ENCODE assay signal across 21 cellular contexts in the genomic region with DNA sequence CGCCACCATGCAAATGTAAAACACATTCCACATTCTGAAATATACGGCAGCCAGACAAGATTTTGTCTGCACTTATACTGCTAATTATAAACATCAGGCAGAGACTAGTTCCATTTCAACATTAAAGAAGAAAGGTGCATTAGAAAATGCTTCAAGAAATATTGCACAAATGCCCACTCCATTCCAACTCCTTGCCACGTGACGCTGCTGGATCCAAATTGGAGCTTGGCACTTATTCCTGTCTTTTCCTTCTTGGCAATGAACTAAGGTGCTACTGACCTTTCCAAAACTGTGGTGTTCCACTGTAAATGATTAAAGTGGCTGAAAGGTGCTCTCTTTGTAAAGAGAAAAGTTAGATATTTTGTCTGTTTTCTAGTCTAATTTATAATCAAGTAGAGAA. TPM values are rescaled to one million over a fixed set of nuclear protein-coding genes. Genes with fewer than 3 reads are reported as not detected.
A peak's percentile ranks its signal among the peaks of the same experiment; 100 is the strongest.
DNase-seq lines count a peak whose midpoint lies in the region; ATAC-seq and TF ChIP-seq lines count a peak whose summit lies in the region.
"Had no signal": no experiment of that assay in that cellular context is flagged by ENCODE, and none has a peak within 500 bp of the region (broad histone marks: within the 10 kb centered on the region; RNA-seq: fewer than 3 reads in every experiment).

No MANE protein-coding gene starts in this region.

- ATAC-seq in HG02759 (IDR thresholded peaks at IDR 0.05; ENCODE audit: unreplicated experiment) (no peak), HG03460 (IDR thresholded peaks at IDR 0.05; ENCODE audit: unreplicated experiment) (no peak), HG02588 (IDR thresholded peaks at IDR 0.05; ENCODE audit: unreplicated experiment) (no peak)
- no peak for ATAC-seq in stimulated activated naive CD8-positive, alpha-beta T cell treated with anti-CD3 and anti-CD28 coated beads, Interleukin-15, Interleukin-2, amounts not matched to agents 100 U/mL and 50 U/mL, for 24 hours
- ATAC-seq: HCT116; naive thymus-derived CD8-positive, alpha-beta T cell; stimulated activated naive CD8-positive, alpha-beta T cell treated with anti-CD3 and anti-CD28 coated beads, Interleukin-15, amount 100 ng/mL, for 72 hours had no signal

- peak overlapping the region; percentile 97 for H3K4me2 ChIP-seq in osteoblast (ENCODE audit: insufficient read depth, low read length)
- H3K4me2 ChIP-seq: KMS-11 had no signal

- H3K27ac ChIP-seq in esophagus muscularis mucosa (replicated peaks in 1 of 4): peak overlapping the region; percentile 90 to 95 (median 92)
- peak overlapping the region; percentile 96 for H3K27ac ChIP-seq in osteoblast (ENCODE audit: low read depth, low read length)
- peak overlapping the region; percentile 57 for H3K27ac ChIP-seq in suprapubic skin
- H3K27ac ChIP-seq: KMS-11 had no signal

- TF ChIP-seq EP300 in esophagus muscularis mucosa (IDR thresholded peaks at IDR 0.05): no peak
- no peak for TF ChIP-seq EP300 in suprapubic skin (IDR thresholded peaks at IDR 0.05)

- TF ChIP-seq POLR2A in esophagus muscularis mucosa (IDR thresholded peaks at IDR 0.05; ENCODE audit: low read depth) (no peak), suprapubic skin (IDR thresholded peaks at IDR 0.05) (no peak)

- peaks cover 50% of the 10 kb centered on the region for H4K20me1 ChIP-seq in osteoblast (ENCODE audit: insufficient read depth, low read length)

- no peaks in the 10 kb centered on the region for H3K9me3 ChIP-seq in esophagus muscularis mucosa
- no peaks in the 10 kb centered on the region for H3K9me3 ChIP-seq in osteoblast (ENCODE audit: low read depth, low read length)
- no peaks in the 10 kb centered on the region for H3K9me3 ChIP-seq in suprapubic skin

- H3K79me2 ChIP-seq in osteoblast (ENCODE audit: insufficient read depth, low read length): peaks cover 100% of the 10 kb centered on the region

- no peaks in the 10 kb centered on the region for H3K27me3 ChIP-seq in esophagus muscularis mucosa
- no peaks in the 10 kb centered on the region for H3K27me3 ChIP-seq in osteoblast (ENCODE audit: insufficient read depth, low read length)
- no peaks in the 10 kb centered on the region for H3K27me3 ChIP-seq in suprapubic skin

- TF ChIP-seq CTCF in esophagus muscularis mucosa (IDR thresholded peaks at IDR 0.05) (peak in 2 of 3 experiments; percentile 23), osteoblast (IDR thresholded peaks at IDR 0.05; ENCODE audit: extremely low read depth, low read depth, low read length) (no peak), suprapubic skin (IDR thresholded peaks at IDR 0.05) (no peak)

- DNase-seq in NCI-H446 (lab: John Stamatoyannopoulos, UW) (peak; percentile 14 to 34), esophagus muscularis mucosa (ENCODE audit: extremely low spot score) (peak; percentile 74), osteoblast (ENCODE audit: insufficient read length, low spot score, missing footprints) (no peak), suprapubic skin (ENCODE audit: low spot score in 2 of 2) (no peak)
- DNase-seq in stimulated activated naive CD8-positive, alpha-beta T cell treated with anti-CD3 and anti-CD28 coated beads, Interleukin-15, Interleukin-2, amounts not matched to agents 100 U/mL and 50 U/mL, for 24 hours: no peak
- DNase-seq: activated naive CD4-positive, alpha-beta T cell; anterior cingulate cortex; glutamatergic neuron; naive thymus-derived CD8-positive, alpha-beta T cell; NCI-H1092; NCI-H2107; NCI-H526 treated with DMSO at 0.1 percent for 48 hours; posterior cingulate gyrus; stimulated activated naive CD8-positive, alpha-beta T cell treated with anti-CD3 and anti-CD28 coated beads, Interleukin-15, amount 100 ng/mL, for 72 hours; T-helper 1 cell had no signal

- H3K36me3 ChIP-seq in esophagus muscularis mucosa (no peaks in the 10 kb centered on the region), osteoblast (ENCODE audit: insufficient read depth, low read length) (peaks cover 60% of the 10 kb centered on the region), suprapubic skin (no peaks in the 10 kb centered on the region)

- H3K4me1 ChIP-seq in esophagus muscularis mucosa (peaks cover 17 to 100% (median 89%) of the 10 kb centered on the region in 4 donors), osteoblast (ENCODE audit: insufficient read depth, low read length) (peaks cover 85% of the 10 kb centered on the region), suprapubic skin (peaks cover 22% of the 10 kb centered on the region)

- no peak overlapping the region for H2AFZ ChIP-seq in osteoblast (ENCODE audit: low read length)

- intact Hi-C loops in esophagus muscularis mucosa (cut with DNase I): no loop called here

- peak overlapping the region; percentile 22 to 45 (median 28) for H3K4me3 ChIP-seq in esophagus muscularis mucosa
- H3K4me3 ChIP-seq in osteoblast (ENCODE audit: insufficient read depth, low read length): peak overlapping the region; percentile 23
- H3K4me3 ChIP-seq in suprapubic skin: peak overlapping the region; percentile 49

- WGBS in esophagus muscularis mucosa: 47% methylated on average over 4 of the region's 4 CpGs
- 35% methylated on average over 4 of the region's 4 CpGs for WGBS in suprapubic skin

RNA-seq across cellular contexts. Expression of gene COL6A3, which starts 6.2 kb away (rescaled TPM):
- 100 to 1,000 TPM in 3 of 4 donors, 10 to 100 TPM in 1; 96.2 to 350 (median 192) TPM for total RNA-seq in esophagus muscularis mucosa
- 4,017 and 4,247 TPM in 2 replicates for total RNA-seq in osteoblast
- 10 to 100 TPM; 50.1 to 79.2 (median 66.3) TPM for total RNA-seq in suprapubic skin
- total RNA-seq: endothelial cell of umbilical vein had no signal

Comparison
In these comparisons a context has a peak if more than half of its experiments do, and no peak if none do; other contexts are left out.
1. DNase-seq: peak in NCI-H446 (2 of 2) and esophagus muscularis mucosa (single experiment); none in osteoblast (single experiment), suprapubic skin (0 of 2) and stimulated activated naive CD8-positive, alpha-beta T cell treated with anti-CD3 and anti-CD28 coated beads, Interleukin-15, Interleukin-2, amounts not matched to agents 100 U/mL and 50 U/mL, for 24 hours (single experiment).
2. CTCF ChIP-seq: peak in esophagus muscularis mucosa (2 of 3); none in osteoblast (single experiment) and suprapubic skin (0 of 2).
3. RNA of gene COL6A3, which starts 6.2 kb away (total RNA-seq): 4,017 to 4,247 TPM in osteoblast; 96.2 to 350 TPM in esophagus muscularis mucosa and 50.1 to 79.2 TPM in suprapubic skin; every median in the first group is over 10 times any median in the second.
4. Peak in every context shown above with its lines, with median percentiles within 50 percentile points of each other: H3K27ac ChIP-seq and H3K4me3 ChIP-seq.